In genomic region chr1:221611930-221612777, GRCh38 we compare ENCODE assay signal across 8 cellular contexts.
A peak's percentile ranks its signal among the peaks of the same experiment; 100 is the strongest.
DNase-seq lines count a peak whose midpoint lies in the region; ATAC-seq and TF ChIP-seq lines count a peak whose summit lies in the region.

No MANE protein-coding gene starts in this region.

- peak overlapping the region; percentile 66 for H3K27ac Mint-ChIP-seq in mesothelial cell of epicardium
- H3K27ac Mint-ChIP-seq in activated CD4-positive, alpha-beta T cell treated with anti-CD3 and anti-CD28 coated beads, Interleukin-2, amount 10 ng/mL, durations not matched to agents 24 days and 14 days, result no peak overlapping the region
- no peak overlapping the region for H3K27ac Mint-ChIP-seq in activated T-helper 17 cell treated with anti-CD3 and anti-CD28 coated beads, Interleukin-2, amount 50 U/mL, for 72 hours

- ATAC-seq in activated T-helper 17 cell treated with anti-CD3 and anti-CD28 coated beads, Interleukin-2, amount 50 U/mL, for 72 hours (replicated peaks), result no peak

- H3K27me3 Mint-ChIP-seq in mesothelial cell of epicardium (ENCODE audit: low read depth), result no peaks in the 10 kb centered on the region
- peaks cover 10% of the 10 kb centered on the region for H3K27me3 Mint-ChIP-seq in activated CD4-positive, alpha-beta T cell treated with anti-CD3 and anti-CD28 coated beads, Interleukin-2, amount 10 ng/mL, durations not matched to agents 24 days and 14 days
- no peaks in the 10 kb centered on the region for H3K27me3 Mint-ChIP-seq in activated T-helper 17 cell treated with anti-CD3 and anti-CD28 coated beads, Interleukin-2, amount 50 U/mL, for 72 hours

- TF ChIP-seq CTCF in AG09319 (IDR thresholded peaks at IDR 0.05; ENCODE audit: low read depth, low read length) (no peak), mesothelial cell of epicardium (IDR thresholded peaks at IDR 0.05; ENCODE audit: unreplicated experiment) (no peak)

- intact Hi-C loops in activated CD4-positive, alpha-beta T cell treated with anti-CD3 and anti-CD28 coated beads, Interleukin-2, amount 10 ng/mL, durations not matched to agents 24 days and 14 days (cut with micrococcal nuclease), result no loop called here

- H3K4me3 Mint-ChIP-seq in mesothelial cell of epicardium, result no peak overlapping the region
- no peak overlapping the region for H3K4me3 Mint-ChIP-seq in activated CD4-positive, alpha-beta T cell treated with anti-CD3 and anti-CD28 coated beads, Interleukin-2, amount 10 ng/mL, durations not matched to agents 24 days and 14 days
- no peak overlapping the region for H3K4me3 Mint-ChIP-seq in activated T-helper 17 cell treated with anti-CD3 and anti-CD28 coated beads, Interleukin-2, amount 50 U/mL, for 72 hours

- H3K4me1 Mint-ChIP-seq in mesothelial cell of epicardium, result peaks cover 13% of the 10 kb centered on the region
- H3K4me1 Mint-ChIP-seq in activated CD4-positive, alpha-beta T cell treated with anti-CD3 and anti-CD28 coated beads, Interleukin-2, amount 10 ng/mL, durations not matched to agents 24 days and 14 days, result peaks cover 6% of the 10 kb centered on the region
- no peaks in the 10 kb centered on the region for H3K4me1 Mint-ChIP-seq in activated T-helper 17 cell treated with anti-CD3 and anti-CD28 coated beads, Interleukin-2, amount 50 U/mL, for 72 hours

- peaks cover 4% of the 10 kb centered on the region for H3K9me3 Mint-ChIP-seq in mesothelial cell of epicardium
- no peaks in the 10 kb centered on the region for H3K9me3 Mint-ChIP-seq in activated CD4-positive, alpha-beta T cell treated with anti-CD3 and anti-CD28 coated beads, Interleukin-2, amount 10 ng/mL, durations not matched to agents 24 days and 14 days
- no peaks in the 10 kb centered on the region for H3K9me3 Mint-ChIP-seq in activated T-helper 17 cell treated with anti-CD3 and anti-CD28 coated beads, Interleukin-2, amount 50 U/mL, for 72 hours

- no peaks in the 10 kb centered on the region for H3K36me3 Mint-ChIP-seq in mesothelial cell of epicardium
- no peaks in the 10 kb centered on the region for H3K36me3 Mint-ChIP-seq in activated CD4-positive, alpha-beta T cell treated with anti-CD3 and anti-CD28 coated beads, Interleukin-2, amount 10 ng/mL, durations not matched to agents 24 days and 14 days (ENCODE audit: low read depth)
- no peaks in the 10 kb centered on the region for H3K36me3 Mint-ChIP-seq in activated T-helper 17 cell treated with anti-CD3 and anti-CD28 coated beads, Interleukin-2, amount 50 U/mL, for 72 hours (ENCODE audit: low read depth)

- peak; percentile 68 for DNase-seq in AG09319 (ENCODE audit: extremely low read depth, low read depth)
- peak; percentile 63 for DNase-seq in NCI-H2029 (lab: John Stamatoyannopoulos, UW)
- peak; percentile 20 for DNase-seq in dermis blood vessel endothelial cell
- DNase-seq in mesothelial cell of epicardium (ENCODE audit: low spot score in 2 of 2, unreplicated experiment in 2 of 2), result no peak
- DNase-seq in stimulated activated CD4-positive, alpha-beta T cell treated with anti-CD3 and anti-CD28 coated beads, Interleukin-1b, Interleukin-23, amount 100 ng/mL, for 48 hours, result no peak
- DNase-seq in NCI-H2227 treated with DMSO at 0.1 percent for 48 hours (lab: John Stamatoyannopoulos, UW), result no peak
- no peak for DNase-seq in activated CD4-positive, alpha-beta T cell treated with anti-CD3 and anti-CD28 coated beads, Interleukin-2, amount 10 ng/mL, durations not matched to agents 24 days and 14 days

Comparison
In these comparisons a context has a peak if more than half of its experiments do, and no peak if none do; other contexts are left out.
1. DNase-seq: peak in AG09319 (single experiment), NCI-H2029 (single experiment) and dermis blood vessel endothelial cell (single experiment); none in mesothelial cell of epicardium (0 of 2), stimulated activated CD4-positive, alpha-beta T cell treated with anti-CD3 and anti-CD28 coated beads, Interleukin-1b, Interleukin-23, amount 100 ng/mL, for 48 hours (single experiment), NCI-H2227 treated with DMSO at 0.1 percent for 48 hours (single experiment) and activated CD4-positive, alpha-beta T cell treated with anti-CD3 and anti-CD28 coated beads, Interleukin-2, amount 10 ng/mL, durations not matched to agents 24 days and 14 days (single experiment).